8 cellular contexts compared by ENCODE assay signal in genomic region chr17:57045868-57046671, GRCh38. TPM values are rescaled to one million over a fixed set of nuclear protein-coding genes. Genes with fewer than 3 reads are reported as not detected.
DNase-seq lines count a peak whose midpoint lies in the region; ATAC-seq, FAIRE-seq and TF ChIP-seq lines count a peak whose summit lies in the region.

No MANE protein-coding gene starts in this region.

- H3K4me3 Mint-ChIP-seq in activated T-cell treated with anti-CD3 and anti-CD28 coated beads, Interleukin-2, amount 50 U/mL, for 24 hours: peak overlapping the region; percentile 70

- no peaks in the 10 kb centered on the region for H3K36me3 Mint-ChIP-seq in activated T-cell treated with anti-CD3 and anti-CD28 coated beads, Interleukin-2, amount 50 U/mL, for 24 hours (ENCODE audit: low read depth)

- H3K27me3 Mint-ChIP-seq in activated T-cell treated with anti-CD3 and anti-CD28 coated beads, Interleukin-2, amount 50 U/mL, for 24 hours: peaks cover 76% of the 10 kb centered on the region

- no peak for TF ChIP-seq POLR2A in GM12892 (IDR thresholded peaks at IDR 0.05; ENCODE audit: low read depth, low read length)

- FAIRE-seq in GM12892 (lab: Jason Lieb, UNC): peak; percentile 80

- intact Hi-C loops in left ventricle myocardium superior (cut with micrococcal nuclease): no loop called here

- peaks cover 20% of the 10 kb centered on the region for H3K4me1 Mint-ChIP-seq in activated T-cell treated with anti-CD3 and anti-CD28 coated beads, Interleukin-2, amount 50 U/mL, for 24 hours (ENCODE audit: low read depth)

- peak overlapping the region; percentile 67 for H3K27ac Mint-ChIP-seq in activated T-cell treated with anti-CD3 and anti-CD28 coated beads, Interleukin-2, amount 50 U/mL, for 24 hours

- DNase-seq in GM12892 (ENCODE audit: insufficient read length): peak; percentile 46
- peak; percentile 69 for DNase-seq in activated T-cell treated with anti-CD3 and anti-CD28 coated beads, Interleukin-2, amount 50 U/mL, for 24 hours
- peak; percentile 41 for DNase-seq in left ventricle myocardium superior
- DNase-seq in stimulated activated CD4-positive, alpha-beta T cell treated with anti-CD3 and anti-CD28 coated beads, Interleukin-4, amount 100 ng/mL, for 24 hours: peak; percentile 23
- DNase-seq in midbrain (lab: John Stamatoyannopoulos, UW): no peak
- no peak for DNase-seq in GDM1 (lab: John Stamatoyannopoulos, UW)
- DNase-seq in DMS114 treated with DMSO at 0.1 percent for 48 hours (lab: John Stamatoyannopoulos, UW; ENCODE audit: unreplicated experiment): no peak

- ATAC-seq in HG03108 (IDR thresholded peaks at IDR 0.05; ENCODE audit: unreplicated experiment) (peak; percentile 48), left ventricle myocardium superior (peak; percentile 62)

- no peaks in the 10 kb centered on the region for H3K9me3 Mint-ChIP-seq in activated T-cell treated with anti-CD3 and anti-CD28 coated beads, Interleukin-2, amount 50 U/mL, for 24 hours

RNA-seq across cellular contexts. Expression of gene AKAP1, which starts 39.0 kb away (rescaled TPM):
- 13.4 TPM for polyA plus RNA-seq in GM12892 (2012; ENCODE audit: missing spikeins)
- 282 TPM for total RNA-seq in left ventricle myocardium superior

Comparison
In these comparisons a context has a peak if more than half of its experiments do, and no peak if none do; other contexts are left out.
1. DNase-seq: peak in GM12892 (single experiment), activated T-cell treated with anti-CD3 and anti-CD28 coated beads, Interleukin-2, amount 50 U/mL, for 24 hours (single experiment), left ventricle myocardium superior (single experiment) and stimulated activated CD4-positive, alpha-beta T cell treated with anti-CD3 and anti-CD28 coated beads, Interleukin-4, amount 100 ng/mL, for 24 hours (single experiment); none in midbrain (single experiment), GDM1 (single experiment) and DMS114 treated with DMSO at 0.1 percent for 48 hours (single experiment).